Comparison of ENCODE assay signal across 8 cellular contexts in the genomic region with DNA sequence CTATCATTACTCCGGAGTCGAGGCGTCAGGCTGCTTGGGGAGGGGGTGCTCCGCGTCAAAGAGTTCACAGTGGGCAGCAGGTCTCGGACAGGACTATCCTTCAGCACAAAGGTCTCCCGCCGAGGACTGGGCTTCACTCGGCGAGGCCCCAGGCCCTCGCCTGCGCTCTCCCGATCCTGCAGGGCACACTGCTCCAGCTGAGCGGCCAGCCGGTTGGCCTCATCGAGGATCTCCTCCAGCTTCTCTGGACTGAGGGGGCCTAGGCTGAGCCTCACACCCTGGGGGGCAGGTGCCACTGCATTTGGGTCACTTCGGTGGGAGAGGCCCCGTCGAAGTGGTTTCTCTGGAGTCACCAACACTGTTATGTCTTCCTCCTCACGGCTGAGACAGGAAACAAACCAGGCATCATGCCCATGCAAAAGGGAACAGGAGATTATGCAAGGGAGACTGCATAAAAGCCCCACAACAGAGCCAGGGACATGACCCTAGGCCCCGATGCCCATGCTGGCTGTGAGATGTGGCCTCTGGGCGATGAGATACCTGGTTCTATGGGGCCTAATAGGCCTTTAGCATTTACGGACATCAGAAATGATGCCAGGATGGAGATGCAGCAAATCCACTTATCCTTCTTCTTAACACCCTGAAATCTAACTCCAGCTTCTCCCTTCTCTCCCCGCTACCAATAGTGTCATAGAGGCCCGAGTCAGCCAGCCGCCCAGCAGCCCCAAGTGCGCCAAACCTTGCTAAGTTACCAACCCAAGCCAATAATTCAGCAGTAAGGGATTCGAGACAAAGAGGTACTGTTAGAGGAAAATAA. TPM values are rescaled to one million over a fixed set of nuclear protein-coding genes. Genes with fewer than 3 reads are reported as not detected.
DNase-seq lines count a peak whose midpoint lies in the region; ATAC-seq, FAIRE-seq and TF ChIP-seq lines count a peak whose summit lies in the region.

No MANE protein-coding gene starts in this region.

- TSS peak; percentile 60 for BruUV-seq in HCT116 (replicated peaks; lab: Mats Ljungman, UMichigan)

- no peak for DNase-seq in HCT116 (ENCODE audit: low read depth, low spot score)
- no peak for DNase-seq in activated naive CD8-positive, alpha-beta T cell treated with anti-CD3 and anti-CD28 coated beads, Interleukin-2, amount 10 ng/mL, durations not matched to agents 7 days and 5 days
- DNase-seq in keratinocyte (ENCODE audit: low read depth, low spot score), result no peak
- DNase-seq in SHP77 treated with DMSO at 0.1 percent for 48 hours (lab: John Stamatoyannopoulos, UW), result no peak
- DNase-seq in OCI-M1 (lab: John Stamatoyannopoulos, UW), result no peak
- no peak for DNase-seq in activated effector memory CD4-positive, alpha-beta T cell treated with anti-CD3 and anti-CD28 coated beads, Interleukin-2, amount 50 U/mL, for 16 hours

- H3K4me1 ChIP-seq in HCT116 (ENCODE audit: control insufficient read depth in 1 of 2, insufficient read depth in 2 of 2, low read length in 2 of 2) (peaks cover 12 to 26% of the 10 kb centered on the region in 2 experiments; a peak in 3 of 4 replicates), keratinocyte (ENCODE audit: control insufficient read depth, extremely low read depth, insufficient read depth, low read length) (peaks cover 24% of the 10 kb centered on the region)

- no peak for TF ChIP-seq CTCF in 22Rv1 (IDR thresholded peaks at IDR 0.05)
- no peak for TF ChIP-seq CTCF in HCT116 (IDR thresholded peaks at IDR 0.05 in 2 of 3, conservative IDR thresholded peaks at IDR 0.05 in 1 of 3; ENCODE audit: borderline replicate concordance in 1 of 3, insufficient read depth in 1 of 3, low read depth in 2 of 3, low read length in 2 of 3)
- TF ChIP-seq CTCF in keratinocyte (optimal IDR thresholded peaks at IDR 0.05 in 1 of 3, IDR thresholded peaks at IDR 0.05 in 1 of 3, conservative IDR thresholded peaks at IDR 0.05 in 1 of 3; ENCODE audit: extremely low read depth in 1 of 3, insufficient read depth in 2 of 3, low read length in 3 of 3), result no peak

- no peak for FAIRE-seq in keratinocyte (lab: Jason Lieb, UNC)

- H2AFZ ChIP-seq in HCT116 (ENCODE audit: low read depth, low read length, poor library complexity, severe bottlenecking), result no peak overlapping the region
- no peak overlapping the region for H2AFZ ChIP-seq in keratinocyte (ENCODE audit: control insufficient read depth, low read length)

- POLR2A ChIA-PET in HCT116 (lab: Charles Lee), result interaction anchor here (1.1 kb wide), 1 partner anchor 22 kb away, joined by 3 read pairs; no protein-coding TSS in a partner anchor
- POLR2A ChIA-PET in activated naive CD8-positive, alpha-beta T cell treated with anti-CD3 and anti-CD28 coated beads, Interleukin-2, amount 10 ng/mL, durations not matched to agents 7 days and 5 days (lab: Charles Lee), result interaction anchor here (0.9 to 2.4 kb wide), 6 partner anchors 11 to 267 kb away, joined by 3 to 22 read pairs (median 6); a partner anchor contains a TSS

- ATAC-seq in HCT116 (no peak), GM18909 (IDR thresholded peaks at IDR 0.05; ENCODE audit: poor library complexity, unreplicated experiment) (no peak)
- no peak for ATAC-seq in activated naive CD8-positive, alpha-beta T cell treated with anti-CD3 and anti-CD28 coated beads, Interleukin-2, amount 10 ng/mL, durations not matched to agents 7 days and 5 days (ENCODE audit: low read depth)

- no peak for TF ChIP-seq POLR2A in HCT116 (IDR thresholded peaks at IDR 0.05; ENCODE audit: borderline replicate concordance, extremely low read depth, insufficient read depth, insufficient read length)

- H3K4me2 ChIP-seq in HCT116 (ENCODE audit: low read length), result peak overlapping the region; percentile 88
- H3K4me2 ChIP-seq in keratinocyte (ENCODE audit: control insufficient read depth, extremely low read depth, insufficient read depth, low read depth, low read length), result peak overlapping the region; percentile 77

- H3K79me2 ChIP-seq in HCT116 (ENCODE audit: insufficient read depth, low read length) (peaks cover 18% of the 10 kb centered on the region; the same call in 1 of the 2 replicates), keratinocyte (ENCODE audit: control insufficient read depth, insufficient read depth, low read length) (peaks cover 26% of the 10 kb centered on the region)

- dilution Hi-C loops in keratinocyte (cut with MboI; ENCODE audit: extremely low pct_ligation_motif_present, low sequenced_read_pairs), result no loop called here

- H3K9me3 ChIP-seq in HCT116 (ENCODE audit: control insufficient read depth in 1 of 2, insufficient read depth in 1 of 2, low read depth in 1 of 2, low read length in 2 of 2) (no peaks in the 10 kb centered on the region), keratinocyte (ENCODE audit: control insufficient read depth, low read depth, low read length) (no peaks in the 10 kb centered on the region)

- no peaks in the 10 kb centered on the region for H3K9me2 ChIP-seq in HCT116 (ENCODE audit: insufficient read depth)

- H3K36me3 Mint-ChIP-seq in activated naive CD8-positive, alpha-beta T cell treated with anti-CD3 and anti-CD28 coated beads, Interleukin-2, amount 10 ng/mL, durations not matched to agents 7 days and 5 days, result peaks cover 12% of the 10 kb centered on the region

- RAD21 ChIA-PET in HCT116 (lab: Charles Lee; ENCODE audit: low non-redundant PET in 1 of 2, low total read pairs in 2 of 2, uncharacterized antibody in 2 of 2, unreplicated experiment in 2 of 2), result no interaction called here

- no peak for TF ChIP-seq RAD21 in HCT116 (IDR thresholded peaks at IDR 0.05; ENCODE audit: low read depth)

- H4K20me1 ChIP-seq in HCT116 (ENCODE audit: insufficient read depth) (no peaks in the 10 kb centered on the region), keratinocyte (ENCODE audit: control insufficient read depth, extremely low read depth, insufficient read depth, low read length) (no peaks in the 10 kb centered on the region)

- peaks cover 8 to 23% of the 10 kb centered on the region in 2 experiments; a peak in 2 of 4 replicates for H3K36me3 ChIP-seq in HCT116 (ENCODE audit: control insufficient read depth in 1 of 2, insufficient read depth in 2 of 2, low read length in 2 of 2)
- H3K36me3 ChIP-seq in keratinocyte (ENCODE audit: control insufficient read depth in 2 of 2, extremely low read depth in 1 of 2, insufficient read depth in 2 of 2, low read length in 2 of 2), result peaks cover 0 to 20% of the 10 kb centered on the region in 2 experiments

- H3K27me3 ChIP-seq in HCT116 (ENCODE audit: insufficient read depth, low read length) (no peaks in the 10 kb centered on the region), keratinocyte (ENCODE audit: control insufficient read depth, extremely low read depth, insufficient read depth, low read length) (no peaks in the 10 kb centered on the region)

- no peaks in the 10 kb centered on the region for H3K9me3 Mint-ChIP-seq in activated naive CD8-positive, alpha-beta T cell treated with anti-CD3 and anti-CD28 coated beads, Interleukin-2, amount 10 ng/mL, durations not matched to agents 7 days and 5 days

- H3K9ac ChIP-seq in HCT116 (ENCODE audit: low read length) (peak overlapping the region; percentile 79), keratinocyte (ENCODE audit: control insufficient read depth, extremely low read depth, insufficient read depth, low read length) (peak overlapping the region; percentile 49)

- no peaks in the 10 kb centered on the region for H3K9me1 ChIP-seq in keratinocyte (ENCODE audit: control insufficient read depth, extremely low read depth, insufficient read depth, low read length)

- H3K4me3 ChIP-seq in HCT116 (replicated peaks in 1 of 2; ENCODE audit: low read depth in 1 of 2, low read length in 2 of 2), result peak overlapping the region; percentile 78 to 87
- H3K4me3 ChIP-seq in keratinocyte (ENCODE audit: control insufficient read depth in 2 of 3, extremely low read depth in 1 of 3, insufficient read depth in 2 of 3, low read depth in 1 of 3, low read length in 3 of 3), result peak overlapping the region; percentile 64 to 94 (median 65)

- H3K4me3 Mint-ChIP-seq in activated naive CD8-positive, alpha-beta T cell treated with anti-CD3 and anti-CD28 coated beads, Interleukin-2, amount 10 ng/mL, durations not matched to agents 7 days and 5 days, result peak overlapping the region; percentile 100

- H3K4me1 Mint-ChIP-seq in activated naive CD8-positive, alpha-beta T cell treated with anti-CD3 and anti-CD28 coated beads, Interleukin-2, amount 10 ng/mL, durations not matched to agents 7 days and 5 days, result peaks cover 24% of the 10 kb centered on the region

- peak overlapping the region; percentile 96 for H3K27ac Mint-ChIP-seq in activated naive CD8-positive, alpha-beta T cell treated with anti-CD3 and anti-CD28 coated beads, Interleukin-2, amount 10 ng/mL, durations not matched to agents 7 days and 5 days

- H3K27me3 Mint-ChIP-seq in activated naive CD8-positive, alpha-beta T cell treated with anti-CD3 and anti-CD28 coated beads, Interleukin-2, amount 10 ng/mL, durations not matched to agents 7 days and 5 days, result peaks cover 2% of the 10 kb centered on the region

- CTCF ChIA-PET in HCT116 (lab: Charles Lee), result interaction anchor here (1.2 to 1.9 kb wide), 4 partner anchors 115 to 251 kb away, joined by 3 to 18 read pairs (median 4); no protein-coding TSS in a partner anchor

- intact Hi-C loops in HCT116 (cut with micrococcal nuclease), result no loop called here

- peak overlapping the region; percentile 85 for H3K27ac ChIP-seq in 22Rv1
- H3K27ac ChIP-seq in HCT116 (ENCODE audit: low read depth, low read length), result peak overlapping the region; percentile 80
- no peak overlapping the region for H3K27ac ChIP-seq in keratinocyte (ENCODE audit: control insufficient read depth, insufficient read depth, low read length)

RNA-seq across cellular contexts. Expression of a gene that starts 1.1 kb away (rescaled TPM):
- total RNA-seq in HCT116 (2021; ENCODE audit: unreplicated experiment), result 44.8 TPM
- polyA plus RNA-seq in HCT116 (2012), result 33.0 and 47.9 TPM in 2 replicates
- 10 to 100 TPM; 27.9 to 30.5 TPM for total RNA-seq in activated naive CD8-positive, alpha-beta T cell treated with anti-CD3 and anti-CD28 coated beads, Interleukin-2, amount 10 ng/mL, durations not matched to agents 7 days and 5 days
- polyA plus RNA-seq in keratinocyte, result 2.9 to 10.2 TPM (median 9.4 TPM) in 3 replicates
- polyA plus RNA-seq in keratinocyte (2011; ENCODE audit: low read depth), result 2.2 TPM
- 2.7 TPM in 2 replicates for polyA plus RNA-seq in keratinocyte (2011; cell fraction: cytosol; rRNA removed)
- 8.6 and 9.9 TPM in 2 replicates for polyA plus RNA-seq in keratinocyte (2011; cell fraction: nucleus; rRNA removed)
- polyA plus RNA-seq in keratinocyte (2012; ENCODE audit: low replicate concordance), result 1.1 and 9.0 TPM in 2 replicates
- polyA minus RNA-seq in keratinocyte, result 0.66 to 5.9 TPM (median 2.6 TPM) in 3 replicates
- not detected for polyA minus RNA-seq in keratinocyte (2011; cell fraction: cytosol; rRNA and poly(A)+ RNA removed)
- polyA minus RNA-seq in keratinocyte (2011; cell fraction: nucleus; rRNA and poly(A)+ RNA removed), result 0.53 and 1.2 TPM in 2 replicates

RNA-seq across cellular contexts. Expression of a gene that starts 24.9 kb away (rescaled TPM):
- total RNA-seq in HCT116 (2021; ENCODE audit: unreplicated experiment), result 1.0 TPM
- polyA plus RNA-seq in HCT116 (2012), result not detected in 2 replicates
- total RNA-seq in activated naive CD8-positive, alpha-beta T cell treated with anti-CD3 and anti-CD28 coated beads, Interleukin-2, amount 10 ng/mL, durations not matched to agents 7 days and 5 days, result not detected
- polyA plus RNA-seq in keratinocyte, result 0.68 to 1.1 TPM (median 0.85 TPM) in 3 replicates
- 0.37 TPM for polyA plus RNA-seq in keratinocyte (2011; ENCODE audit: low read depth)
- 0.51 and 1.1 TPM in 2 replicates for polyA plus RNA-seq in keratinocyte (2011; cell fraction: cytosol; rRNA removed)
- polyA plus RNA-seq in keratinocyte (2011; cell fraction: nucleus; rRNA removed), result 0.34 and 0.41 TPM in 2 replicates
- 0.32 and 0.85 TPM in 2 replicates for polyA plus RNA-seq in keratinocyte (2012; ENCODE audit: low replicate concordance)
- 0.99 to 1.5 TPM in 2 of 3 replicates, not detected in the other for polyA minus RNA-seq in keratinocyte
- polyA minus RNA-seq in keratinocyte (2011; cell fraction: cytosol; rRNA and poly(A)+ RNA removed), result not detected
- not detected in 2 replicates for polyA minus RNA-seq in keratinocyte (2011; cell fraction: nucleus; rRNA and poly(A)+ RNA removed)

RNA-seq across cellular contexts. Expression of a gene that starts 32.5 kb away (rescaled TPM):
- total RNA-seq in HCT116 (2021; ENCODE audit: unreplicated experiment), result 17.1 TPM
- 12.6 and 14.1 TPM in 2 replicates for polyA plus RNA-seq in HCT116 (2012)
- total RNA-seq in activated naive CD8-positive, alpha-beta T cell treated with anti-CD3 and anti-CD28 coated beads, Interleukin-2, amount 10 ng/mL, durations not matched to agents 7 days and 5 days, result 1 to 10 TPM; 6.3 to 6.9 TPM
- 7.3 to 13.7 TPM (median 12.6 TPM) in 3 replicates for polyA plus RNA-seq in keratinocyte
- polyA plus RNA-seq in keratinocyte (2011; ENCODE audit: low read depth), result 7.8 TPM
- polyA plus RNA-seq in keratinocyte (2011; cell fraction: cytosol; rRNA removed), result 3.3 and 4.0 TPM in 2 replicates
- polyA plus RNA-seq in keratinocyte (2011; cell fraction: nucleus; rRNA removed), result 55.9 and 57.6 TPM in 2 replicates
- polyA plus RNA-seq in keratinocyte (2012; ENCODE audit: low replicate concordance), result 17.8 and 35.2 TPM in 2 replicates
- polyA minus RNA-seq in keratinocyte, result 36.2 to 84.0 TPM (median 51.3 TPM) in 3 replicates
- 15.9 TPM for polyA minus RNA-seq in keratinocyte (2011; cell fraction: cytosol; rRNA and poly(A)+ RNA removed)
- 108 and 110 TPM in 2 replicates for polyA minus RNA-seq in keratinocyte (2011; cell fraction: nucleus; rRNA and poly(A)+ RNA removed)
